5 cellular contexts compared by ENCODE assay signal in genomic region chr1:84902773-84903172, GRCh38. TPM values are rescaled to one million over a fixed set of nuclear protein-coding genes. Genes with fewer than 3 reads are reported as not detected.
"Had no signal": no experiment of that assay in that cellular context is flagged by ENCODE, and none has a peak within 500 bp of the region (broad histone marks: within the 10 kb centered on the region; RNA-seq: fewer than 3 reads in every experiment).

No MANE protein-coding gene starts in this region.

RNA-seq across cellular contexts. Expression of gene LPAR3, which starts 9.8 kb away (rescaled TPM):
- total RNA-seq: endothelial cell of umbilical vein, gastrocnemius medialis, lung microvascular endothelial cell, mesenteric fat pad, myocyte had no signal
- polyA plus RNA-seq: endothelial cell of umbilical vein had no signal
